ENCODE assay signal across 9 cellular contexts in the genomic region with DNA sequence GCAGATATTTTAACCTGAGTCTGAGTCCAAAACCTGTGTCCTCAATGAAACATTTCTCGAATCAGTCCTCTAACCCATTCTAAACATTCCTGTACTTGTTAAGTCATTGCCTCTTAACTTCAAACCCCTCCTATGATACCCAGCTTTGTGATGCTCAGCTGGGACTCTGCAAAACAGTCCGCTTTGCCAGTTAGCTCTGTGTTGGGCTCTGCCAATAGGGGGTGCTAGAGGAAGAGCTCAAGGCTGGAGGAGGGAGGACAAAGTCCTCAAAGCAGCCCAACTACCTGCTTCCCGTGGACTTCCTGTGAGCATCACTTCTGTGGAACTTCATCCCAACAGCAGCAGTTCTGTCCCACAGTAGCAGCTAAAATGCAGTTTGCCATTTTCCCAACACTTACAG.
DNase-seq lines count a peak whose midpoint lies in the region; ATAC-seq and TF ChIP-seq lines count a peak whose summit lies in the region.
"Had no signal": no experiment of that assay in that cellular context is flagged by ENCODE, and none has a peak within 500 bp of the region (broad histone marks: within the 10 kb centered on the region; RNA-seq: fewer than 3 reads in every experiment).

No MANE protein-coding gene starts in this region.

- H3K27ac ChIP-seq in RWPE2 (ENCODE audit: poor library complexity, severe bottlenecking) = peak overlapping the region; percentile 69

- H3K27me3 ChIP-seq in RWPE2 (ENCODE audit: insufficient read depth, poor library complexity, severe bottlenecking) = no peaks in the 10 kb centered on the region

- peaks cover 26% of the 10 kb centered on the region for H3K4me1 ChIP-seq in RWPE2 (ENCODE audit: insufficient read depth, poor library complexity, severe bottlenecking)

- ATAC-seq in GM21381 (IDR thresholded peaks at IDR 0.05; ENCODE audit: unreplicated experiment) (peak; percentile 71), RWPE2 (ENCODE audit: low read depth) (no peak)

- DNase-seq in NCI-H2029 (lab: John Stamatoyannopoulos, UW) (peak; percentile 4), NCI-H2029 treated with DMSO at 0.1 percent for 48 hours (lab: John Stamatoyannopoulos, UW) (no peak), RWPE2 (ENCODE audit: low spot score) (no peak), kidney tubule cell (ENCODE audit: low spot score) (peak; percentile 61), medulla oblongata (ENCODE audit: extremely low spot score) (no peak), islet precursor cell (no peak), NK-92 (lab: John Stamatoyannopoulos, UW; ENCODE audit: unreplicated experiment) (no peak)
- DNase-seq: amygdala had no signal

- no peak for TF ChIP-seq CTCF in RWPE2 (IDR thresholded peaks at IDR 0.05; ENCODE audit: poor library complexity, severe bottlenecking)

- H3K36me3 ChIP-seq in RWPE2 (ENCODE audit: low read depth) = no peaks in the 10 kb centered on the region

- H3K9me3 ChIP-seq in RWPE2 (ENCODE audit: severe bottlenecking) = no peaks in the 10 kb centered on the region

- H3K4me3 ChIP-seq in RWPE2 (ENCODE audit: severe bottlenecking) = no peak overlapping the region

Comparison
In these comparisons a context has a peak if more than half of its experiments do, and no peak if none do; other contexts are left out.
1. DNase-seq: peak in NCI-H2029 (single experiment) and kidney tubule cell (single experiment); none in NCI-H2029 treated with DMSO at 0.1 percent for 48 hours (single experiment), RWPE2 (single experiment), medulla oblongata (single experiment), islet precursor cell (single experiment) and NK-92 (single experiment).